In the genomic region with DNA sequence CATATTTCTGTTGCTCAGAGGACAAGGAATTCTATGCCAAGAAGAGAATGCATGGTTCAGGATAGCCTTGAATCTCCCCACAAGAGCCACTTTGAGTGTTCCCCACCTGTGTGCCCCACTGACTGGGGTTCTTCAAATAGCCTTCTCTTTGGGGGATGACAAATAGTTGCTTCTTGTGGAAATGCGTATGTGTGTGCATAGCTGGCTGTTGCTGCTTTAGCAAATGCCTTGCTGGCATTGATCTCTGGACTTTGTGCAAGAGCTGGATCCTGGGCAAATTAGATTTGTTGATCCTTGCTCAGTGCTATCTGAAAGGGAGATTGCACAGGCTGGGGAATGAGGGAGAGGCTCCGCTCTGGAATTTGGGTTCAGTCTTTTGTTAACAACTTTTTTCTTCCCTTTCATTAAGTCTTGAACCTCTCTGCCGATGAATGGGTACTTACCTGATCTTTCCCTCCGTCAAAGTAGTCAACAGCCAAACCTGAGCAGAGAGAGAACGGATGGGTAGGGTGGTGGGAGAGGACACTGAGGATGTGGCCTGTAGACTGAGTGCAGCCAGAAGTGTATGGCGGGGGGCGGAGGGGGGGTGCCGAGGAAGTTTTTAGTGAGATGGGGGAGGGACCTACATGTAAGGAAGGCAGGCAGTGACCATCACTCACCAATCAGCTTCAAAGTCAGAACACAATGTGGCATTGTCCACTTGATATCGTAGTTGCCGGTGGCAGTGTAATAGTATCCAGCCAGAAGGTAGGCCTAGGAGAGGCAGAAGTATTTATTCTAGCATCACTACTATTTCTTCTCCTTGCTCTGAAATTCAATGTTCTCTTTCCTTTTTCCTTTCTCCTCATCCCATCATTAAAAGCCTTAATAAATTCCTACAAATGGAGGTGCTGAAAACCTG, we compare ENCODE assay signal across 23 cellular contexts. TPM values are rescaled to one million over a fixed set of nuclear protein-coding genes. Genes with fewer than 3 reads are reported as not detected.
A peak's percentile ranks its signal among the peaks of the same experiment; 100 is the strongest.
DNase-seq lines count a peak whose midpoint lies in the region; ATAC-seq, FAIRE-seq and TF ChIP-seq lines count a peak whose summit lies in the region.
"Had no signal": no experiment of that assay in that cellular context is flagged by ENCODE, and none has a peak within 500 bp of the region (broad histone marks: within the 10 kb centered on the region; RNA-seq: fewer than 3 reads in every experiment).

No MANE protein-coding gene starts in this region.

- BruUV-seq in Caco-2 (replicated peaks; lab: Mats Ljungman, UMichigan) (TSS peak; percentile 83), GM12878 (replicated peaks; lab: Mats Ljungman, UMichigan) (TSS peak; percentile 53)

- in situ Hi-C loops in GM12878 (cut with MboI): no loop called here

- no peak overlapping the region for H3K4me2 ChIP-seq in GM12878 (ENCODE audit: control insufficient read depth, insufficient read depth)
- H3K4me2 ChIP-seq: PC-9 had no signal

- CTCF ChIA-PET in Caco-2 (lab: Charles Lee): interaction anchor here (0.6 to 2.4 kb wide), 12 partner anchors 15 to 128 kb away, joined by 3 to 13 read pairs (median 4); partner anchors contain the start of genes C12orf57, C1RL, LPCAT3 and RNU7-1
- CTCF ChIA-PET in GM12878 (lab: Yijun Ruan, JAX): no interaction called here

- H3K9me3 Mint-ChIP-seq in Caco-2 (ENCODE audit: unreplicated experiment): no peaks in the 10 kb centered on the region
- H3K9me3 Mint-ChIP-seq: immature natural killer cell, nephron had no signal

- peaks cover 62% of the 10 kb centered on the region for H3K4me1 Mint-ChIP-seq in Caco-2 (ENCODE audit: low read depth, unreplicated experiment)
- H3K4me1 Mint-ChIP-seq: nephron had no signal

- H3K4me1 ChIP-seq in Caco-2 (peaks cover 60% of the 10 kb centered on the region), GM12878 (ENCODE audit: control insufficient read depth, insufficient read depth, low read length) (no peaks in the 10 kb centered on the region), mucosa of stomach (ENCODE audit: control insufficient read depth, insufficient read depth, low read length) (peaks cover 35% of the 10 kb centered on the region)
- H3K4me1 ChIP-seq: ascending aorta, prostate gland, SJSA1 had no signal

- TF ChIP-seq POLR2A in GM12878 (IDR thresholded peaks at IDR 0.05; ENCODE audit: low read depth, low read length): no peak

- 96% methylated on average over 8 of the region's 10 CpGs for WGBS in GM12878 (ENCODE audit: insufficient coverage, insufficient replicate concordance, low lambda C conversion rate, missing lambda C conversion rate)

- no peak for FAIRE-seq in GM12878 (lab: Jason Lieb, UNC)
- FAIRE-seq: GM18507 had no signal

- RAD21 ChIA-PET in GM12878 (lab: Charles Lee; ENCODE audit: unreplicated experiment): no interaction called here

- no peak for TF ChIP-seq RAD21 in GM12878 (IDR thresholded peaks at IDR 0.05; ENCODE audit: insufficient read depth, low read depth, low read length)

- peak overlapping the region; percentile 72 for H3K4me3 Mint-ChIP-seq in Caco-2 (ENCODE audit: unreplicated experiment)
- H3K4me3 Mint-ChIP-seq: immature natural killer cell, nephron had no signal

- SMC1A ChIA-PET in GM12878 (lab: Charles Lee; ENCODE audit: uncharacterized antibody, unreplicated experiment): no interaction called here

- ATAC-seq in GM12878: no peak

- POLR2A ChIA-PET in Caco-2 (lab: Charles Lee): interaction anchor here (0.5 to 1.9 kb wide), 12 partner anchors 15 to 955 kb away, joined by 3 to 20 read pairs (median 6); partner anchors contain the start of genes C12orf57, LPCAT3, RNU7-1 and SPSB2
- POLR2A ChIA-PET in GM12878 (lab: Charles Lee): no interaction called here

- peaks cover 14% of the 10 kb centered on the region for H3K36me3 ChIP-seq in Caco-2 (ENCODE audit: control insufficient read depth, insufficient read depth, low read length)
- H3K36me3 ChIP-seq in GM12878 (ENCODE audit: control insufficient read depth in 2 of 2, insufficient read depth in 2 of 2, low read length in 1 of 2): peaks cover 16 to 36% of the 10 kb centered on the region in 2 experiments
- peaks cover 8% of the 10 kb centered on the region for H3K36me3 ChIP-seq in mucosa of stomach (ENCODE audit: control insufficient read depth, insufficient read depth, low read length)

- DNase-seq in Caco-2 (peak; percentile 91 to 94), GM12878 (ENCODE audit: low read depth, low spot score) (no peak), GM20000 (ENCODE audit: low spot score) (no peak), SW480 (ENCODE audit: low spot score) (no peak), T-helper 9 cell (no peak)
- DNase-seq: activated effector memory CD4-positive, alpha-beta T cell treated with Interleukin-2 at 50 U/mL for 16 hours; cerebellar nuclear complex; GOT3; head of caudate nucleus; immature natural killer cell; mesendoderm; NCI-H1417; NCI-H2171; PC-9; stimulated activated CD4-positive, alpha-beta T cell treated with anti-CD3 and anti-CD28 coated beads, Interleukin-4, amount 100 ng/mL, for 1 hour; T1000 had no signal

- H3K27me3 ChIP-seq in Caco-2 (replicated peaks; ENCODE audit: control insufficient read depth, insufficient read depth, low read length): no peaks in the 10 kb centered on the region
- H3K27me3 ChIP-seq in GM12878 (replicated peaks in 1 of 2; ENCODE audit: control insufficient read depth in 2 of 2, insufficient read depth in 2 of 2, low read length in 1 of 2): no peaks in the 10 kb centered on the region
- H3K27me3 ChIP-seq in mucosa of stomach (ENCODE audit: control insufficient read depth, insufficient read depth, low read length): no peaks in the 10 kb centered on the region
- H3K27me3 ChIP-seq: ascending aorta, SJSA1 had no signal

- no peak overlapping the region for H2AFZ ChIP-seq in GM12878 (ENCODE audit: control insufficient read depth, low read depth, low read length)
- H2AFZ ChIP-seq: PC-9 had no signal

- no peak overlapping the region for H3K4me3 ChIP-seq in Caco-2 (ENCODE audit: low read depth, low read length)
- H3K4me3 ChIP-seq in GM12878: no peak overlapping the region
- H3K4me3 ChIP-seq in mucosa of stomach (ENCODE audit: low read length): peak overlapping the region; percentile 20
- H3K4me3 ChIP-seq: ascending aorta, PC-9, prostate gland, SJSA1, skin epidermis had no signal

- no peak for TF ChIP-seq EP300 in GM12878 (IDR thresholded peaks at IDR 0.05; ENCODE audit: borderline replicate concordance in 1 of 2, control insufficient read depth in 1 of 2, low read depth in 2 of 2, low read length in 2 of 2)

- intact Hi-C loops in Caco-2 (cut with micrococcal nuclease; ENCODE audit: unreplicated experiment): loop anchor here (1.0 kb wide), 5 partner anchors 8 to 111 kb away; partner anchors contain the start of genes C1R and LPCAT3
- intact Hi-C loops in GM12878 (cut with micrococcal nuclease; ENCODE audit: unreplicated experiment): no loop called here

- peaks cover 85% of the 10 kb centered on the region for H3K36me3 Mint-ChIP-seq in Caco-2 (ENCODE audit: insufficient read depth, unreplicated experiment)

- H3K79me2 ChIP-seq in GM12878 (ENCODE audit: control insufficient read depth, insufficient read depth, low read length): no peaks in the 10 kb centered on the region

- no peaks in the 10 kb centered on the region for H3K27me3 Mint-ChIP-seq in Caco-2 (ENCODE audit: insufficient read depth, unreplicated experiment)

- H3K9me3 ChIP-seq in Caco-2 (no peaks in the 10 kb centered on the region), GM12878 (replicated peaks; ENCODE audit: control insufficient read depth, insufficient read depth, low read length) (no peaks in the 10 kb centered on the region), mucosa of stomach (ENCODE audit: control insufficient read depth, low read length) (no peaks in the 10 kb centered on the region)
- H3K9me3 ChIP-seq: ascending aorta, prostate gland, SJSA1 had no signal

- no peak overlapping the region for H3K27ac ChIP-seq in GM12878 (ENCODE audit: control insufficient read depth, insufficient read depth)
- H3K27ac ChIP-seq: ascending aorta, PC-9, prostate gland, SJSA1, skin epidermis had no signal

- H3K27ac Mint-ChIP-seq in Caco-2 (ENCODE audit: unreplicated experiment): peak overlapping the region; percentile 98
- H3K27ac Mint-ChIP-seq: nephron had no signal

- no peak overlapping the region for H3K9ac ChIP-seq in GM12878 (ENCODE audit: control insufficient read depth, insufficient read depth, low read length)
- H3K9ac ChIP-seq in mucosa of stomach (ENCODE audit: low read length): no peak overlapping the region

- no peak for TF ChIP-seq CTCF in Caco-2 (IDR thresholded peaks at IDR 0.05; ENCODE audit: insufficient read depth in 1 of 2, low read depth in 1 of 2, low read length in 1 of 2, severe bottlenecking in 1 of 2, unreplicated experiment in 1 of 2)
- TF ChIP-seq CTCF in GM12878 (IDR thresholded peaks at IDR 0.05 in 2 of 3, conservative IDR thresholded peaks at IDR 0.05 in 1 of 3; ENCODE audit: control insufficient read depth in 2 of 3, extremely low read depth in 1 of 3, insufficient read depth in 1 of 3, low read depth in 3 of 3, low read length in 3 of 3): no peak
- no peak for TF ChIP-seq CTCF in GM20000 (IDR thresholded peaks at IDR 0.05; ENCODE audit: extremely low read depth, missing control alignments)

- no peaks in the 10 kb centered on the region for H4K20me1 ChIP-seq in GM12878 (ENCODE audit: control insufficient read depth, insufficient read depth)

RNA-seq across cellular contexts. Expression of gene EMG1, which starts 10.7 kb away (rescaled TPM):
- total RNA-seq in Caco-2 (2022) (149 and 161 TPM in 2 replicates), GM12878 (2014; rRNA removed) (54.6 and 69.0 TPM in 2 replicates), GM12878 (2014; rRNA removed; fragmentation: Illumina TruSeq; extraction: Trizol) (67.8 and 69.9 TPM in 2 replicates), GM12878 (2021) (82.4 and 84.4 TPM in 2 replicates)
- 120 and 131 TPM in 2 replicates for total RNA-seq in GM12878 (2013; cell fraction: nucleolus; rRNA removed)
- polyA plus RNA-seq in GM12878 (2011; ENCODE audit: low read depth): 25.0 TPM
- polyA plus RNA-seq in GM12878 (2011; rRNA removed) (75.9 and 77.7 TPM in 2 replicates), GM12878 (2014; fragmentation: Illumina TruSeq; extraction: Trizol) (77.2 and 91.3 TPM in 2 replicates), GM12878 (2014; fragmentation: Nextera tagmentation; extraction: Ambion mirVana) (100 to 1,000 TPM; 158 to 164 TPM), GM12878 (2014; rRNA removed) (78.0 and 94.4 TPM in 2 replicates), GM12878 (2016; fragmentation: Nextera tagmentation; extraction: Ambion mirVana) (100 to 1,000 TPM; 154 to 165 TPM)
- 52.6 and 55.9 TPM in 2 replicates for polyA plus RNA-seq in GM12878 (2011; cell fraction: cytosol; rRNA removed)
- 44.5 and 60.9 TPM in 2 replicates for polyA plus RNA-seq in GM12878 (2011; cell fraction: nucleus; rRNA removed)
- 44.6 and 77.4 TPM in 2 replicates for polyA plus RNA-seq in GM12878 (2012)
- 35.5 and 39.6 TPM in 2 replicates for polyA minus RNA-seq in GM12878 (2011; rRNA and poly(A)+ RNA removed)
- polyA minus RNA-seq in GM12878 (2011; cell fraction: cytosol; rRNA and poly(A)+ RNA removed): 16.1 and 16.7 TPM in 2 replicates
- 25.1 and 34.8 TPM in 2 replicates for polyA minus RNA-seq in GM12878 (2011; cell fraction: nucleus; rRNA and poly(A)+ RNA removed)

RNA-seq across cellular contexts. Expression of gene PHB2, which starts 10.9 kb away (rescaled TPM):
- total RNA-seq in Caco-2 (2022) (411 and 479 TPM in 2 replicates), GM12878 (2014; rRNA removed) (517 and 520 TPM in 2 replicates), GM12878 (2014; rRNA removed; fragmentation: Illumina TruSeq; extraction: Trizol) (421 and 455 TPM in 2 replicates), GM12878 (2021) (466 and 483 TPM in 2 replicates)
- total RNA-seq in GM12878 (2013; cell fraction: nucleolus; rRNA removed): 71.8 and 79.5 TPM in 2 replicates
- 203 TPM for polyA plus RNA-seq in GM12878 (2011; ENCODE audit: low read depth)
- polyA plus RNA-seq in GM12878 (2011; rRNA removed) (395 and 522 TPM in 2 replicates), GM12878 (2014; fragmentation: Illumina TruSeq; extraction: Trizol) (410 and 549 TPM in 2 replicates), GM12878 (2014; fragmentation: Nextera tagmentation; extraction: Ambion mirVana) (100 to 1,000 TPM; 112 to 270 TPM), GM12878 (2014; rRNA removed) (586 and 591 TPM in 2 replicates), GM12878 (2016; fragmentation: Nextera tagmentation; extraction: Ambion mirVana) (100 to 1,000 TPM; 412 to 433 TPM)
- 672 and 758 TPM in 2 replicates for polyA plus RNA-seq in GM12878 (2011; cell fraction: cytosol; rRNA removed)
- polyA plus RNA-seq in GM12878 (2011; cell fraction: nucleus; rRNA removed): 449 and 501 TPM in 2 replicates
- polyA plus RNA-seq in GM12878 (2012): 307 and 316 TPM in 2 replicates
- 204 and 309 TPM in 2 replicates for polyA minus RNA-seq in GM12878 (2011; rRNA and poly(A)+ RNA removed)
- 112 and 115 TPM in 2 replicates for polyA minus RNA-seq in GM12878 (2011; cell fraction: cytosol; rRNA and poly(A)+ RNA removed)
- polyA minus RNA-seq in GM12878 (2011; cell fraction: nucleus; rRNA and poly(A)+ RNA removed): 98.4 and 155 TPM in 2 replicates

RNA-seq across cellular contexts. Expression of gene PTPN6, which starts 30.2 kb away (rescaled TPM):
- total RNA-seq in Caco-2 (2022): 43.9 and 54.8 TPM in 2 replicates
- total RNA-seq in GM12878 (2013; cell fraction: nucleolus; rRNA removed): 158 and 159 TPM in 2 replicates
- 346 and 376 TPM in 2 replicates for total RNA-seq in GM12878 (2014; rRNA removed)
- total RNA-seq in GM12878 (2014; rRNA removed; fragmentation: Illumina TruSeq; extraction: Trizol): 214 and 235 TPM in 2 replicates
- total RNA-seq in GM12878 (2021): 443 and 457 TPM in 2 replicates
- 315 TPM for polyA plus RNA-seq in GM12878 (2011; ENCODE audit: low read depth)
- polyA plus RNA-seq in GM12878 (2011; rRNA removed): 208 and 364 TPM in 2 replicates
- 393 and 481 TPM in 2 replicates for polyA plus RNA-seq in GM12878 (2011; cell fraction: cytosol; rRNA removed)
- polyA plus RNA-seq in GM12878 (2011; cell fraction: nucleus; rRNA removed): 567 and 675 TPM in 2 replicates
- polyA plus RNA-seq in GM12878 (2012): 374 and 383 TPM in 2 replicates
- polyA plus RNA-seq in GM12878 (2014; fragmentation: Illumina TruSeq; extraction: Trizol): 265 and 453 TPM in 2 replicates
- 100 to 1,000 TPM; 229 to 413 TPM for polyA plus RNA-seq in GM12878 (2014; fragmentation: Nextera tagmentation; extraction: Ambion mirVana)
- 397 and 409 TPM in 2 replicates for polyA plus RNA-seq in GM12878 (2014; rRNA removed)
- 100 to 1,000 TPM; 325 to 364 TPM for polyA plus RNA-seq in GM12878 (2016; fragmentation: Nextera tagmentation; extraction: Ambion mirVana)
- 268 and 357 TPM in 2 replicates for polyA minus RNA-seq in GM12878 (2011; rRNA and poly(A)+ RNA removed)
- 137 and 144 TPM in 2 replicates for polyA minus RNA-seq in GM12878 (2011; cell fraction: cytosol; rRNA and poly(A)+ RNA removed)
- 127 and 185 TPM in 2 replicates for polyA minus RNA-seq in GM12878 (2011; cell fraction: nucleus; rRNA and poly(A)+ RNA removed)
- total RNA-seq: SJSA1 had no signal

RNA-seq across cellular contexts. Expression of gene LPCAT3, which starts 36.9 kb away (rescaled TPM):
- total RNA-seq in Caco-2 (2022): 142 and 155 TPM in 2 replicates
- 21.1 and 26.2 TPM in 2 replicates for total RNA-seq in GM12878 (2013; cell fraction: nucleolus; rRNA removed)
- 19.1 and 21.6 TPM in 2 replicates for total RNA-seq in GM12878 (2014; rRNA removed)
- 16.4 and 16.9 TPM in 2 replicates for total RNA-seq in GM12878 (2014; rRNA removed; fragmentation: Illumina TruSeq; extraction: Trizol)
- total RNA-seq in GM12878 (2021): 23.1 and 23.3 TPM in 2 replicates
- polyA plus RNA-seq in GM12878 (2011; ENCODE audit: low read depth): 8.8 TPM
- polyA plus RNA-seq in GM12878 (2011; rRNA removed): 39.1 and 48.3 TPM in 2 replicates
- 39.1 and 48.0 TPM in 2 replicates for polyA plus RNA-seq in GM12878 (2011; cell fraction: cytosol; rRNA removed)
- 32.9 and 37.5 TPM in 2 replicates for polyA plus RNA-seq in GM12878 (2011; cell fraction: nucleus; rRNA removed)
- 14.1 and 15.2 TPM in 2 replicates for polyA plus RNA-seq in GM12878 (2012)
- 28.3 and 29.5 TPM in 2 replicates for polyA plus RNA-seq in GM12878 (2014; fragmentation: Illumina TruSeq; extraction: Trizol)
- polyA plus RNA-seq in GM12878 (2014; fragmentation: Nextera tagmentation; extraction: Ambion mirVana): 1 to 10 TPM; 2.6 to 3.7 TPM
- 28.3 and 31.1 TPM in 2 replicates for polyA plus RNA-seq in GM12878 (2014; rRNA removed)
- polyA plus RNA-seq in GM12878 (2016; fragmentation: Nextera tagmentation; extraction: Ambion mirVana): 10 to 100 TPM; 22.8 to 24.4 TPM
- polyA minus RNA-seq in GM12878 (2011; rRNA and poly(A)+ RNA removed): 33.4 and 40.0 TPM in 2 replicates
- 11.0 and 11.6 TPM in 2 replicates for polyA minus RNA-seq in GM12878 (2011; cell fraction: cytosol; rRNA and poly(A)+ RNA removed)
- 12.2 and 20.4 TPM in 2 replicates for polyA minus RNA-seq in GM12878 (2011; cell fraction: nucleus; rRNA and poly(A)+ RNA removed)

RNA-seq across cellular contexts. Expression of gene C12orf57, which starts 37.6 kb away (rescaled TPM):
- total RNA-seq in Caco-2 (2022) (111 TPM in 2 replicates), GM12878 (2014; rRNA removed) (223 and 231 TPM in 2 replicates), GM12878 (2014; rRNA removed; fragmentation: Illumina TruSeq; extraction: Trizol) (109 and 124 TPM in 2 replicates), GM12878 (2021) (192 and 194 TPM in 2 replicates)
- total RNA-seq in GM12878 (2013; cell fraction: nucleolus; rRNA removed): 34.9 and 36.3 TPM in 2 replicates
- polyA plus RNA-seq in GM12878 (2011; ENCODE audit: low read depth): 177 TPM
- polyA plus RNA-seq in GM12878 (2011; rRNA removed) (183 and 331 TPM in 2 replicates), GM12878 (2014; fragmentation: Illumina TruSeq; extraction: Trizol) (8.0 and 64.5 TPM in 2 replicates), GM12878 (2014; fragmentation: Nextera tagmentation; extraction: Ambion mirVana) (100 to 1,000 TPM; 138 to 170 TPM), GM12878 (2014; rRNA removed) (373 and 377 TPM in 2 replicates), GM12878 (2016; fragmentation: Nextera tagmentation; extraction: Ambion mirVana) (100 to 1,000 TPM; 274 to 291 TPM)
- 632 and 839 TPM in 2 replicates for polyA plus RNA-seq in GM12878 (2011; cell fraction: cytosol; rRNA removed)
- 336 and 343 TPM in 2 replicates for polyA plus RNA-seq in GM12878 (2011; cell fraction: nucleus; rRNA removed)
- polyA plus RNA-seq in GM12878 (2012): 433 and 438 TPM in 2 replicates
- 89.4 and 141 TPM in 2 replicates for polyA minus RNA-seq in GM12878 (2011; rRNA and poly(A)+ RNA removed)
- 46.1 and 52.9 TPM in 2 replicates for polyA minus RNA-seq in GM12878 (2011; cell fraction: cytosol; rRNA and poly(A)+ RNA removed)
- polyA minus RNA-seq in GM12878 (2011; cell fraction: nucleus; rRNA and poly(A)+ RNA removed): 71.7 and 114 TPM in 2 replicates

Comparison
In these comparisons a context has a peak if more than half of its experiments do, and no peak if none do; other contexts are left out.
1. DNase-seq: peak in Caco-2 (2 of 2); none in GM12878 (single experiment), GM20000 (single experiment), SW480 (single experiment) and T-helper 9 cell (single experiment).